ENCODE assay signal across 1 cellular context in the genomic region with DNA sequence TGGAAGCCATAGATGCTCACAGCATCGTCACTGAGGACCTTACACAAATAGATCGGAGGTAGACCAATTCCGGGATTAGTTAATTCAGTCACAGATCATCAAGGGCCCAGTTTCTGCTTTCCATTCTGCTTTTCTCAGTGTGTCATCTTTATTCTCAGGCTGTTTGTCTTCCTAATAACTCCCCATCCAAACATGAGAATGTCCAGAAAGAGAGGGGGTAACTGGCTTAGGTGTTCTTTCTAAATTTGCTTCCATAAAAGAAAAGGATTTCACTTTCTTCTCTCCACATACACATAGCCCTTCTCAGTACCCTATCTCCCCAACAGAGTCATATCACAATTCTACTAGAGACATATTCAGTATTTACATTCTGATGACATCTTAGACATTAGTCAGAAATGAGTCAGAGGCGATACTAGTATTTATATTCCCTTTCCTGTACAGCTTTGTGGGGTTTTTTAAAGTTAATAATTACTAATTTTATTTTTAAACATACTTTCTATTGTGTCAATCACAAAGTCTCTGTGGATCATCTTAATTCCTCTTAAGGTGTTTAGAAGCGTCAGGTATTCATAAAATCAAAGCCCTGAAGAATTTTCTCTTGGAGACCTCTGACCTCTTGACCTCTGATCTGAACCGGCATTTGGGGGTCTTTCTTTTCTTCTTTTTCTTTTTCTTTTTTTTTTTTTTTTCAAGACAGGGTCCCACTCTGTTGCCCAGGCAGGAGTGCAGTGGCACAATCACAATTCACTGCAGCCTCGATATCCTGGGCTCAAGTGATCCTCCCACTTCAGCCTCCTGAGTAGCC.
TF ChIP-seq lines count a peak whose summit lies in the region.

No MANE protein-coding gene starts in this region.

TF ChIP-seq in GM12878, 131 proteins besides CTCF, POLR2A, EP300 and RAD21 (continued from another document and continues in another):
- TF ChIP-seq BCL11A (IDR thresholded peaks at IDR 0.05; ENCODE audit: low read depth, low read length) (peak; percentile 64; the same call in 1 of the 2 replicates), PKNOX1 (IDR thresholded peaks at IDR 0.05) (peak; percentile 95), MEF2B (IDR thresholded peaks at IDR 0.05; ENCODE audit: partially characterized antibody, poor library complexity, severe bottlenecking) (peak; percentile 84), RUNX3 (IDR thresholded peaks at IDR 0.05; ENCODE audit: low read length) (peak; percentile 69), JUNB (IDR thresholded peaks at IDR 0.05) (peak; percentile 98), ZNF592 (IDR thresholded peaks at IDR 0.05) (0 out of 2 replicates have a peak, but pooled peaks have one; percentile 56), CREB1 (IDR thresholded peaks at IDR 0.05; ENCODE audit: low read depth) (peak; percentile 56; the same call in 1 of the 2 replicates), MYC (IDR thresholded peaks at IDR 0.05; ENCODE audit: insufficient read depth, insufficient read length, insufficient replicate concordance, low read length, severe bottlenecking) (no peak), NR2C1 (IDR thresholded peaks at IDR 0.05) (peak; percentile 70), ATF7 (IDR thresholded peaks at IDR 0.05; ENCODE audit: low read depth) (peak; percentile 93), SUZ12 (IDR thresholded peaks at IDR 0.05; ENCODE audit: unreplicated experiment) (no peak), POLR2AphosphoS2 (IDR thresholded peaks at IDR 0.05; ENCODE audit: low read depth, low read length) (no peak), TBL1XR1 (IDR thresholded peaks at IDR 0.05; ENCODE audit: low read depth, low read length) (peak; percentile 80), IRF4 (IDR thresholded peaks at IDR 0.05; ENCODE audit: low read depth, low read length) (peak; percentile 50; the same call in 1 of the 2 replicates), MYB (IDR thresholded peaks at IDR 0.05; ENCODE audit: borderline replicate concordance, low read depth, low read length) (no peak), ATF2 (IDR thresholded peaks at IDR 0.05; ENCODE audit: low read length) (peak; percentile 96), TCF7 (IDR thresholded peaks at IDR 0.05; ENCODE audit: borderline replicate concordance) (peak; percentile 68; the same call in 1 of the 2 replicates), JUND (IDR thresholded peaks at IDR 0.05; ENCODE audit: low read depth, low read length) (peak; percentile 80), POU2F2 (IDR thresholded peaks at IDR 0.05; ENCODE audit: borderline replicate concordance, low read depth, low read length) (no peak), ETV6 (conservative IDR thresholded peaks at IDR 0.05 in 1 of 2, IDR thresholded peaks at IDR 0.05 in 1 of 2; ENCODE audit: borderline replicate concordance in 1 of 2, low read depth in 1 of 2) (peak in 1 of 2 experiments; percentile 56; a peak in 1 of 4 replicates), CREM (IDR thresholded peaks at IDR 0.05; ENCODE audit: low read depth) (peak; percentile 78; the same call in 1 of the 2 replicates), IKZF2 (IDR thresholded peaks at IDR 0.05) (peak; percentile 88 to 95), MTA2 (IDR thresholded peaks at IDR 0.05; ENCODE audit: low read depth) (peak; percentile 90), MTA3 (IDR thresholded peaks at IDR 0.05; ENCODE audit: borderline replicate concordance, low read length) (peak; percentile 80; the same call in 1 of the 2 replicates), ZBED1 (IDR thresholded peaks at IDR 0.05; ENCODE audit: borderline replicate concordance) (peak; percentile 91), MEF2A (IDR thresholded peaks at IDR 0.05; ENCODE audit: insufficient read depth, low read depth, low read length) (peak; percentile 90), NR2F1 (conservative IDR thresholded peaks at IDR 0.05) (peak; percentile 66), ZNF24 (IDR thresholded peaks at IDR 0.05) (0 out of 2 replicates have a peak, but pooled peaks have one; percentile 5), FOXM1 (IDR thresholded peaks at IDR 0.05; ENCODE audit: low read depth, low read length) (peak; percentile 91), NBN (IDR thresholded peaks at IDR 0.05) (0 out of 2 replicates have a peak, but pooled peaks have one; percentile 52), SMARCA5 (IDR thresholded peaks at IDR 0.05) (0 out of 2 replicates have a peak, but pooled peaks have one; percentile 49), EED (IDR thresholded peaks at IDR 0.05; ENCODE audit: low read depth) (peak; percentile 74), ASH2L (IDR thresholded peaks at IDR 0.05; ENCODE audit: borderline replicate concordance, low read depth) (0 out of 2 replicates have a peak, but pooled peaks have one; percentile 49), STAT3 (IDR thresholded peaks at IDR 0.05; ENCODE audit: low read depth, low read length) (0 out of 2 replicates have a peak, but pooled peaks have one; percentile 52), BMI1 (IDR thresholded peaks at IDR 0.05; ENCODE audit: borderline replicate concordance) (peak; percentile 58; the same call in 1 of the 2 replicates), GABPA (IDR thresholded peaks at IDR 0.05; ENCODE audit: low read depth) (peak; percentile 64), RELB (IDR thresholded peaks at IDR 0.05; ENCODE audit: low read depth) (peak; percentile 87), NFIC (IDR thresholded peaks at IDR 0.05; ENCODE audit: low read depth, low read length) (peak; percentile 98), REST (IDR thresholded peaks at IDR 0.05; ENCODE audit: low read depth, low read length) (no peak), DPF2 (IDR thresholded peaks at IDR 0.05) (peak; percentile 77), BACH1 (IDR thresholded peaks at IDR 0.05; ENCODE audit: borderline replicate concordance) (peak; percentile 66; the same call in 1 of the 2 replicates), ZNF622 (IDR thresholded peaks at IDR 0.05) (no peak), IKZF1 (conservative IDR thresholded peaks at IDR 0.05) (peak; percentile 70)
- TF ChIP-seq, protein P1, sequence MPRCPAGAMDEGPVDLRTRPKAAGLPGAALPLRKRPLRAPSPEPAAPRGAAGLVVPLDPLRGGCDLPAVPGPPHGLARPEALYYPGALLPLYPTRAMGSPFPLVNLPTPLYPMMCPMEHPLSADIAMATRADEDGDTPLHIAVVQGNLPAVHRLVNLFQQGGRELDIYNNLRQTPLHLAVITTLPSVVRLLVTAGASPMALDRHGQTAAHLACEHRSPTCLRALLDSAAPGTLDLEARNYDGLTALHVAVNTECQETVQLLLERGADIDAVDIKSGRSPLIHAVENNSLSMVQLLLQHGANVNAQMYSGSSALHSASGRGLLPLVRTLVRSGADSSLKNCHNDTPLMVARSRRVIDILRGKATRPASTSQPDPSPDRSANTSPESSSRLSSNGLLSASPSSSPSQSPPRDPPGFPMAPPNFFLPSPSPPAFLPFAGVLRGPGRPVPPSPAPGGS (IDR thresholded peaks at IDR 0.05; ENCODE audit: borderline replicate concordance, insufficient read depth, low read depth, low read length, poor library complexity, severe bottlenecking) = peak; percentile 65
- TF ChIP-seq, protein P2, sequence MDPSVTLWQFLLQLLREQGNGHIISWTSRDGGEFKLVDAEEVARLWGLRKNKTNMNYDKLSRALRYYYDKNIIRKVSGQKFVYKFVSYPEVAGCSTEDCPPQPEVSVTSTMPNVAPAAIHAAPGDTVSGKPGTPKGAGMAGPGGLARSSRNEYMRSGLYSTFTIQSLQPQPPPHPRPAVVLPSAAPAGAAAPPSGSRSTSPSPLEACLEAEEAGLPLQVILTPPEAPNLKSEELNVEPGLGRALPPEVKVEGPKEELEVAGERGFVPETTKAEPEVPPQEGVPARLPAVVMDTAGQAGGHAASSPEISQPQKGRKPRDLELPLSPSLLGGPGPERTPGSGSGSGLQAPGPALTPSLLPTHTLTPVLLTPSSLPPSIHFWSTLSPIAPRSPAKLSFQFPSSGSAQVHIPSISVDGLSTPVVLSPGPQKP (IDR thresholded peaks at IDR 0.05; ENCODE audit: low read depth, low read length) = no peak
